ENCODE assay signal across 21 cellular contexts in genomic region chr20:51171141-51171540, GRCh38.
DNase-seq lines count a peak whose midpoint lies in the region; ATAC-seq, FAIRE-seq and TF ChIP-seq lines count a peak whose summit lies in the region.
"Had no signal": no experiment of that assay in that cellular context is flagged by ENCODE, and none has a peak within 500 bp of the region (broad histone marks: within the 10 kb centered on the region; RNA-seq: fewer than 3 reads in every experiment).

No MANE protein-coding gene starts in this region.

- TF ChIP-seq CTCF in bronchial epithelial cell (IDR thresholded peaks at IDR 0.05; ENCODE audit: insufficient read depth, low read length, severe bottlenecking) (no peak), foreskin keratinocyte (conservative IDR thresholded peaks at IDR 0.05) (peak; percentile 10), brain microvascular endothelial cell (IDR thresholded peaks at IDR 0.05; ENCODE audit: low read depth, low read length, missing control alignments) (no peak)

- in situ Hi-C loops in brain microvascular endothelial cell (cut with HindIII; ENCODE audit: low pct_ligation_motif_present, low sequenced_read_pairs): no loop called here

- H3K27me3 ChIP-seq in bronchial epithelial cell (ENCODE audit: control insufficient read depth, insufficient read depth, low read length) (no peaks in the 10 kb centered on the region), foreskin keratinocyte (no peaks in the 10 kb centered on the region), brain microvascular endothelial cell (replicated peaks) (no peaks in the 10 kb centered on the region)
- H3K27me3 ChIP-seq: BE2C had no signal

- H3K27ac Mint-ChIP-seq in activated T-cell treated with anti-CD3 and anti-CD28 coated beads, Interleukin-2, amount 50 U/mL, for 24 hours: no peak overlapping the region
- H3K27ac Mint-ChIP-seq: CD4-positive, CD25-positive, alpha-beta regulatory T cell; CD8-positive, alpha-beta memory T cell had no signal

- peaks cover 11% of the 10 kb centered on the region for H3K4me1 ChIP-seq in foreskin keratinocyte
- H3K4me1 ChIP-seq: BE2C, HAP-1 had no signal

- H3K36me3 Mint-ChIP-seq in activated T-cell treated with anti-CD3 and anti-CD28 coated beads, Interleukin-2, amount 50 U/mL, for 24 hours (ENCODE audit: low read depth): no peaks in the 10 kb centered on the region
- H3K36me3 Mint-ChIP-seq: CD4-positive, CD25-positive, alpha-beta regulatory T cell; CD8-positive, alpha-beta memory T cell had no signal

- H3K4me3 ChIP-seq in bronchial epithelial cell (ENCODE audit: low read depth, low read length) (no peak overlapping the region), brain microvascular endothelial cell (ENCODE audit: low read depth, low read length) (no peak overlapping the region)
- H3K4me3 ChIP-seq: GM12878, GM23248, HAP-1 had no signal

- H3K36me3 ChIP-seq in bronchial epithelial cell (ENCODE audit: control insufficient read depth, insufficient read depth, low read length): no peaks in the 10 kb centered on the region
- H3K36me3 ChIP-seq in brain microvascular endothelial cell (replicated peaks): no peaks in the 10 kb centered on the region
- H3K36me3 ChIP-seq: BE2C, HAP-1 had no signal

- no peaks in the 10 kb centered on the region for H3K9me3 Mint-ChIP-seq in activated T-cell treated with anti-CD3 and anti-CD28 coated beads, Interleukin-2, amount 50 U/mL, for 24 hours
- H3K9me3 Mint-ChIP-seq: CD8-positive, alpha-beta memory T cell had no signal

- no peak overlapping the region for H3K4me3 Mint-ChIP-seq in activated T-cell treated with anti-CD3 and anti-CD28 coated beads, Interleukin-2, amount 50 U/mL, for 24 hours
- H3K4me3 Mint-ChIP-seq: CD4-positive, CD25-positive, alpha-beta regulatory T cell; CD8-positive, alpha-beta memory T cell had no signal

- ATAC-seq in foreskin keratinocyte (peak; percentile 27), GM19455 (IDR thresholded peaks at IDR 0.05; ENCODE audit: unreplicated experiment) (no peak)
- ATAC-seq: GM12878 had no signal

- H3K27ac ChIP-seq in foreskin keratinocyte: peak overlapping the region; percentile 63
- H3K27ac ChIP-seq in brain microvascular endothelial cell: no peak overlapping the region
- H3K27ac ChIP-seq: GM23248 had no signal

- peak; percentile 86 for DNase-seq in bronchial epithelial cell (ENCODE audit: low read depth)
- peak; percentile 78 to 93 for DNase-seq in foreskin keratinocyte
- peak; percentile 1 for DNase-seq in mucosa of gallbladder (ENCODE audit: low spot score)
- no peak for DNase-seq in brain microvascular endothelial cell
- DNase-seq in activated T-cell treated with anti-CD3 and anti-CD28 coated beads, Interleukin-2, amount 50 U/mL, for 24 hours: no peak
- DNase-seq: ACHN; BE2C; C1 segment of cervical spinal cord; CD4-positive, CD25-positive, alpha-beta regulatory T cell; CD8-positive, alpha-beta memory T cell; COR-L47; DMS 273 treated with DMSO at 0.1 percent for 48 hours; DMS53; DND-41; EL; GM23248 had no signal

- peaks cover 3% of the 10 kb centered on the region for H3K4me1 Mint-ChIP-seq in activated T-cell treated with anti-CD3 and anti-CD28 coated beads, Interleukin-2, amount 50 U/mL, for 24 hours (ENCODE audit: low read depth)
- H3K4me1 Mint-ChIP-seq: CD4-positive, CD25-positive, alpha-beta regulatory T cell; CD8-positive, alpha-beta memory T cell had no signal

- no peak for FAIRE-seq in bronchial epithelial cell (lab: Jason Lieb, UNC)
- FAIRE-seq: A204.1, GM12878, GM19239 had no signal

- peaks cover 54% of the 10 kb centered on the region for H3K27me3 Mint-ChIP-seq in activated T-cell treated with anti-CD3 and anti-CD28 coated beads, Interleukin-2, amount 50 U/mL, for 24 hours

Comparison
In these comparisons a context has a peak if more than half of its experiments do, and no peak if none do; other contexts are left out.
1. DNase-seq: peak in bronchial epithelial cell (single experiment), foreskin keratinocyte (2 of 2) and mucosa of gallbladder (single experiment); none in brain microvascular endothelial cell (single experiment) and activated T-cell treated with anti-CD3 and anti-CD28 coated beads, Interleukin-2, amount 50 U/mL, for 24 hours (single experiment).